ENCODE assay signal across 11 cellular contexts in the genomic region with DNA sequence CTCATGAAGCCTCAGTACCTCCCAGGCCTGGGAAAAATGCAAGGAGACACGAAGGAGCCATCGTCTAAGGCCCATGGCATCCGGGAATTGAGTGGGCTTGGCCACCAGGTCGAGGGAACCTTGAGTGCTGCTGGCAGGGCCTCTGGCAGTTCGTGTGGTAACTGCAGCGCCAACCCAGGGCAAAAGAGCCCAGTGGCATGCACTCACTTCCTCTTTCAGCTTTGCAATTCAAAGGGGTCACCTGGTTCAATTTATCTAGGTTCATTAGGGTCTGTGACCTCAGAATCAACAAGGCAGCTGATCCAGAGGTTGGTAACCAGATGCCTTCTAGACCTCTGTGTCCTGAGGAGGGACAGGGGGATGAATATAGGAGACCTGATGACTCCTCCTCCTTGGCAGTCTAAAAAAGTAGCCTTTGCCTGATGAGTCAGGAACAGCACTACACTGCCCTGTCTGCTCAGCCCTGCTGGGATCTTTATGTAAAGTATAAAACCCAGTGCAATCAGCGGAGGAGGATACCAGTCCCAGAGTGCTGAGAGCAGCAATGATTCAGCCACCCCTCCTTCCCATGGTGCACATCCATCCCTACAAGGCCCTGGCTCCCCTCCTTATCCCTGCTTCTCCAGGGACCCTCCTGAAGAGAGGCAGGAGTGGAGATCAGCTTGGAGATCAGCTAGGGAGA. TPM values are rescaled to one million over a fixed set of nuclear protein-coding genes. Genes with fewer than 3 reads are reported as not detected.
DNase-seq lines count a peak whose midpoint lies in the region; ATAC-seq and TF ChIP-seq lines count a peak whose summit lies in the region.
"Had no signal": no experiment of that assay in that cellular context is flagged by ENCODE, and none has a peak within 500 bp of the region (broad histone marks: within the 10 kb centered on the region; RNA-seq: fewer than 3 reads in every experiment).

No MANE protein-coding gene starts in this region.

- H3K36me3 Mint-ChIP-seq in activated naive CD4-positive, alpha-beta T cell treated with anti-CD3 and anti-CD28 coated beads, Interleukin-2, amount 50 U/mL, for 72 hours = no peaks in the 10 kb centered on the region

- no peaks in the 10 kb centered on the region for H3K4me1 Mint-ChIP-seq in stimulated activated naive CD8-positive, alpha-beta T cell treated with anti-CD3 and anti-CD28 coated beads, Interleukin-15, amount 100 ng/mL, for 72 hours

- H3K4me3 Mint-ChIP-seq in stimulated activated naive CD8-positive, alpha-beta T cell treated with anti-CD3 and anti-CD28 coated beads, Interleukin-15, amount 100 ng/mL, for 72 hours = no peak overlapping the region

- peaks cover 0 to 6% of the 10 kb centered on the region in 2 donors for H3K9me3 Mint-ChIP-seq in stimulated activated naive CD8-positive, alpha-beta T cell treated with anti-CD3 and anti-CD28 coated beads, Interleukin-15, amount 100 ng/mL, for 72 hours
- peaks cover 0 to 3% of the 10 kb centered on the region in 2 donors for H3K9me3 Mint-ChIP-seq in activated naive CD4-positive, alpha-beta T cell treated with anti-CD3 and anti-CD28 coated beads, Interleukin-2, amount 50 U/mL, for 72 hours

- peak; percentile 14 for ATAC-seq in stimulated activated naive CD8-positive, alpha-beta T cell treated with anti-CD3 and anti-CD28 coated beads, Interleukin-15, Interleukin-2, amounts not matched to agents 100 U/mL and 50 U/mL, for 24 hours
- no peak for ATAC-seq in stimulated activated naive CD8-positive, alpha-beta T cell treated with anti-CD3 and anti-CD28 coated beads, Interleukin-15, amount 100 ng/mL, for 72 hours
- no peak for ATAC-seq in activated naive CD4-positive, alpha-beta T cell treated with anti-CD3 and anti-CD28 coated beads, Interleukin-2, amount 50 U/mL, for 72 hours
- no peak for ATAC-seq in HG03378 (IDR thresholded peaks at IDR 0.05; ENCODE audit: unreplicated experiment)

- no peaks in the 10 kb centered on the region for H3K36me3 ChIP-seq in ascending aorta
- H3K36me3 ChIP-seq: adrenal gland had no signal

- no peaks in the 10 kb centered on the region for H3K4me1 ChIP-seq in ascending aorta
- H3K4me1 ChIP-seq: adrenal gland had no signal

- no peaks in the 10 kb centered on the region for H3K9me3 ChIP-seq in ascending aorta
- H3K9me3 ChIP-seq: adrenal gland had no signal

- DNase-seq in stimulated activated naive CD8-positive, alpha-beta T cell treated with anti-CD3 and anti-CD28 coated beads, Interleukin-15, Interleukin-2, amounts not matched to agents 100 U/mL and 50 U/mL, for 24 hours = no peak
- DNase-seq in stimulated activated naive CD8-positive, alpha-beta T cell treated with anti-CD3 and anti-CD28 coated beads, Interleukin-15, amount 100 ng/mL, for 72 hours = no peak
- DNase-seq in amniotic epithelial cell (ENCODE audit: low read depth) (peak; percentile 87), islet precursor cell (peak; percentile 61), ascending aorta (ENCODE audit: low spot score in 2 of 2) (no peak), NCI-H526 (lab: John Stamatoyannopoulos, UW) (no peak)
- DNase-seq in activated naive CD4-positive, alpha-beta T cell treated with anti-CD3 and anti-CD28 coated beads, Interleukin-2, amount 50 U/mL, for 72 hours (ENCODE audit: low spot score in 2 of 2) = no peak
- DNase-seq: activated CD4-positive, alpha-beta T cell treated with anti-CD3 and anti-CD28 coated beads for 48 hours; adrenal gland; NCI-H526 treated with DMSO at 0.1 percent for 48 hours had no signal

- H3K4me3 ChIP-seq in ascending aorta = no peak overlapping the region
- H3K4me3 ChIP-seq: adrenal gland had no signal

- no peaks in the 10 kb centered on the region for H3K27me3 ChIP-seq in ascending aorta
- H3K27me3 ChIP-seq: adrenal gland had no signal

- H3K27ac Mint-ChIP-seq in stimulated activated naive CD8-positive, alpha-beta T cell treated with anti-CD3 and anti-CD28 coated beads, Interleukin-15, amount 100 ng/mL, for 72 hours = no peak overlapping the region
- H3K27ac Mint-ChIP-seq in activated naive CD4-positive, alpha-beta T cell treated with anti-CD3 and anti-CD28 coated beads, Interleukin-2, amount 50 U/mL, for 72 hours = no peak overlapping the region

- no peak overlapping the region for H3K27ac ChIP-seq in ascending aorta
- H3K27ac ChIP-seq: adrenal gland had no signal

- H3K27me3 Mint-ChIP-seq in stimulated activated naive CD8-positive, alpha-beta T cell treated with anti-CD3 and anti-CD28 coated beads, Interleukin-15, amount 100 ng/mL, for 72 hours = peaks cover 50% of the 10 kb centered on the region

- no peak for TF ChIP-seq CTCF in ascending aorta (IDR thresholded peaks at IDR 0.05)

- intact Hi-C loops in ascending aorta (cut with DNase I) = no loop called here

RNA-seq across cellular contexts. Expression of gene FMOD, which starts 11.1 kb away (rescaled TPM):
- total RNA-seq in ascending aorta = 92.3 TPM
- 1 to 10 TPM in 1 of 2 donors, under 1 TPM in 1; 0.68 to 1.4 TPM for total RNA-seq in activated naive CD4-positive, alpha-beta T cell treated with anti-CD3 and anti-CD28 coated beads, Interleukin-2, amount 50 U/mL, for 72 hours

RNA-seq across cellular contexts. Expression of gene BTG2, which starts 56.7 kb away (rescaled TPM):
- total RNA-seq in ascending aorta = 219 TPM
- total RNA-seq in activated naive CD4-positive, alpha-beta T cell treated with anti-CD3 and anti-CD28 coated beads, Interleukin-2, amount 50 U/mL, for 72 hours = 100 to 1,000 TPM in 1 of 2 donors, 10 to 100 TPM in 1; 87.2 to 185 TPM

Comparison
In these comparisons a context has a peak if more than half of its experiments do, and no peak if none do; other contexts are left out.
1. DNase-seq: peak in amniotic epithelial cell (single experiment) and islet precursor cell (single experiment); none in stimulated activated naive CD8-positive, alpha-beta T cell treated with anti-CD3 and anti-CD28 coated beads, Interleukin-15, Interleukin-2, amounts not matched to agents 100 U/mL and 50 U/mL, for 24 hours (single experiment), stimulated activated naive CD8-positive, alpha-beta T cell treated with anti-CD3 and anti-CD28 coated beads, Interleukin-15, amount 100 ng/mL, for 72 hours (0 of 2), ascending aorta (0 of 2), activated naive CD4-positive, alpha-beta T cell treated with anti-CD3 and anti-CD28 coated beads, Interleukin-2, amount 50 U/mL, for 72 hours (0 of 2) and NCI-H526 (0 of 2).
2. RNA of gene FMOD, which starts 11.1 kb away (total RNA-seq): 92.3 TPM in ascending aorta (single experiment); 0.68 to 1.4 TPM in activated naive CD4-positive, alpha-beta T cell treated with anti-CD3 and anti-CD28 coated beads, Interleukin-2, amount 50 U/mL, for 72 hours; every median in the first group is over 10 times any median in the second.